13 cellular contexts compared by ENCODE assay signal in genomic region chr9:6845881-6846280, GRCh38.
A peak's percentile ranks its signal among the peaks of the same experiment; 100 is the strongest.
DNase-seq lines count a peak whose midpoint lies in the region; ATAC-seq and TF ChIP-seq lines count a peak whose summit lies in the region.
"Had no signal": no experiment of that assay in that cellular context is flagged by ENCODE, and none has a peak within 500 bp of the region (broad histone marks: within the 10 kb centered on the region; RNA-seq: fewer than 3 reads in every experiment).

No MANE protein-coding gene starts in this region.

- DNase-seq in cardiac muscle cell (ENCODE audit: low read depth in 1 of 2, low spot score in 1 of 2) (peak in 1 of 2 donors; percentile 81), cardiac septum (ENCODE audit: low spot score) (no peak), astrocyte of the cerebellum (ENCODE audit: low read depth) (no peak), kidney epithelial cell (ENCODE audit: low read depth) (peak; percentile 21), NCI-H2171 treated with DMSO at 0.1 percent for 48 hours (lab: John Stamatoyannopoulos, UW) (no peak)
- no peak for DNase-seq in activated effector memory CD4-positive, alpha-beta T cell treated with Interleukin-2 at 50 U/mL for 16 hours
- no peak for DNase-seq in activated naive CD4-positive, alpha-beta T cell treated with Interleukin-2 at 50 U/mL for 16 hours
- DNase-seq: activated effector memory CD4-positive, alpha-beta T cell treated with anti-CD3 and anti-CD28 coated beads, Interleukin-2, amount 50 U/mL, for 16 hours; Calu3; NCI-H1436; T-helper 2 cell had no signal

- H3K36me3 ChIP-seq in cardiac muscle cell (peaks cover 7% of the 10 kb centered on the region), kidney epithelial cell (ENCODE audit: control insufficient read depth, insufficient read depth, low read length) (no peaks in the 10 kb centered on the region)

- peaks cover 11% of the 10 kb centered on the region for H3K4me1 ChIP-seq in cardiac muscle cell (ENCODE audit: low read depth)

- no peak overlapping the region for H3K4me3 ChIP-seq in cardiac muscle cell
- H3K4me3 ChIP-seq in astrocyte of the cerebellum (ENCODE audit: low read depth, low read length), result no peak overlapping the region
- no peak overlapping the region for H3K4me3 ChIP-seq in kidney epithelial cell (ENCODE audit: low read depth, low read length)

- no peak for ATAC-seq in GM21515 (IDR thresholded peaks at IDR 0.05; ENCODE audit: unreplicated experiment)
- ATAC-seq: esophagus mucosa had no signal

- TF ChIP-seq CTCF in cardiac muscle cell (IDR thresholded peaks at IDR 0.05; ENCODE audit: low read depth, low read length) (peak; percentile 36), astrocyte of the cerebellum (IDR thresholded peaks at IDR 0.05; ENCODE audit: low read depth, low read length, missing control alignments) (peak; percentile 43), kidney epithelial cell (IDR thresholded peaks at IDR 0.05; ENCODE audit: insufficient read depth, low read length, poor library complexity, severe bottlenecking) (peak; percentile 65)

- intact Hi-C loops in cardiac septum (cut with DNase I), result no loop called here

- in situ Hi-C loops in astrocyte of the cerebellum (cut with HindIII; ENCODE audit: low sequenced_read_pairs), result no loop called here

- no peaks in the 10 kb centered on the region for H3K27me3 ChIP-seq in cardiac muscle cell
- H3K27me3 ChIP-seq in kidney epithelial cell (ENCODE audit: control insufficient read depth, insufficient read depth, low read length), result no peaks in the 10 kb centered on the region

- peak overlapping the region; percentile 45 for H3K27ac ChIP-seq in cardiac muscle cell

- no peaks in the 10 kb centered on the region for H3K9me3 ChIP-seq in cardiac muscle cell (ENCODE audit: low read depth)
